11 cellular contexts compared by ENCODE assay signal in the genomic region with DNA sequence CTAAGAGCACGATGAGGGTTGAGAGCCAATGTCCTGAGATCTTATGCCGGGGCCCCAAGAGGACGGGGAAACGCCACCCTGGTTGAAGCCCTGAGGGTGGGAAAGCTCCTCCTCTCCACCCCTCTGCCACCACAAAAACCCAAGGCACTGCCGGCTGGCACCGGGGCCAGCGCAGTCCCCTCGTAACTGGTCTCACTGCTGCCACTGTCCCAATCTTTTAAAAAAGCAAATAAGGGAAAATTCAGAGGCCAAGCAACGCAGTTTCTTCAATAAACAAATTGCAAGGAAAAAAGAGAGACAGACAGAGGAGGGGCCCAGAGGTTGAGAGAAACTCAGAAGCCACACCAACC. TPM values are rescaled to one million over a fixed set of nuclear protein-coding genes. Genes with fewer than 3 reads are reported as not detected.
A peak's percentile ranks its signal among the peaks of the same experiment; 100 is the strongest.
DNase-seq lines count a peak whose midpoint lies in the region; ATAC-seq and TF ChIP-seq lines count a peak whose summit lies in the region.
"Had no signal": no experiment of that assay in that cellular context is flagged by ENCODE, and none has a peak within 500 bp of the region (broad histone marks: within the 10 kb centered on the region; RNA-seq: fewer than 3 reads in every experiment).

No MANE protein-coding gene starts in this region.

- H3K36me3 Mint-ChIP-seq in CD8-positive, alpha-beta T cell, result no peaks in the 10 kb centered on the region
- no peaks in the 10 kb centered on the region for H3K36me3 Mint-ChIP-seq in activated CD4-positive, alpha-beta memory T cell treated with anti-CD3 and anti-CD28 coated beads for 36 hours

- no peak for ATAC-seq in CD8-positive, alpha-beta T cell

- intact Hi-C loops in CD8-positive, alpha-beta T cell (cut with DNase I, micrococcal nuclease), result no loop called here
- intact Hi-C loops in activated CD4-positive, alpha-beta memory T cell treated with anti-CD3 and anti-CD28 coated beads for 36 hours (cut with micrococcal nuclease), result no loop called here
- intact Hi-C loops in A673 (cut with micrococcal nuclease; ENCODE audit: unreplicated experiment), result no loop called here

- peaks cover 19% of the 10 kb centered on the region for H3K27me3 ChIP-seq in CD8-positive, alpha-beta T cell (ENCODE audit: insufficient read depth, low read length)
- H3K27me3 ChIP-seq in iPS-18a (ENCODE audit: control insufficient read depth, insufficient read depth, low read length), result peaks cover 98% of the 10 kb centered on the region
- H3K27me3 ChIP-seq in A673 (replicated peaks; ENCODE audit: insufficient read depth, low read depth, low read length, poor library complexity), result peaks cover 16% of the 10 kb centered on the region

- no peaks in the 10 kb centered on the region for H3K9me3 ChIP-seq in CD8-positive, alpha-beta T cell (ENCODE audit: low read length)
- H3K9me3 ChIP-seq in iPS-18a (ENCODE audit: control insufficient read depth, low read depth, low read length) (no peaks in the 10 kb centered on the region), A673 (ENCODE audit: low read depth, low read length, poor library complexity, severe bottlenecking) (no peaks in the 10 kb centered on the region)

- H3K27ac ChIP-seq in 22Rv1 (peak overlapping the region; percentile 75), iPS-18a (ENCODE audit: low read length) (no peak overlapping the region), A673 (ENCODE audit: low read depth, low read length, poor library complexity, severe bottlenecking) (no peak overlapping the region)
- no peak overlapping the region for H3K27ac ChIP-seq in CD8-positive, alpha-beta T cell (ENCODE audit: low read depth, low read length)

- no peak overlapping the region for H3K9ac ChIP-seq in iPS-18a (ENCODE audit: low read length)

- peaks cover 56% of the 10 kb centered on the region for H3K27me3 Mint-ChIP-seq in CD8-positive, alpha-beta T cell (ENCODE audit: low read depth)
- peaks cover 44% of the 10 kb centered on the region for H3K27me3 Mint-ChIP-seq in activated CD4-positive, alpha-beta memory T cell treated with anti-CD3 and anti-CD28 coated beads for 36 hours

- peaks cover 9% of the 10 kb centered on the region for H3K4me1 ChIP-seq in CD8-positive, alpha-beta T cell (ENCODE audit: insufficient read depth, low read length)
- H3K4me1 ChIP-seq in iPS-18a (ENCODE audit: control insufficient read depth, low read depth, low read length), result peaks cover 5% of the 10 kb centered on the region
- H3K4me1 ChIP-seq in A673 (ENCODE audit: insufficient read depth, low read length, poor library complexity, severe bottlenecking), result no peaks in the 10 kb centered on the region

- CTCF ChIA-PET in CD8-positive, alpha-beta T cell (lab: Charles Lee), result interaction anchor here (1.0 to 19.4 kb wide), 5 partner anchors 9 to 196 kb away, joined by 3 to 318 read pairs (median 4); no protein-coding TSS in a partner anchor
- CTCF ChIA-PET in activated CD4-positive, alpha-beta memory T cell treated with anti-CD3 and anti-CD28 coated beads for 36 hours (lab: Charles Lee), result interaction anchor here (0.7 to 6.4 kb wide), 6 partner anchors 11 to 109 kb away, joined by 3 to 48 read pairs (median 3); no protein-coding TSS in a partner anchor
- CTCF ChIA-PET in A673 (lab: Charles Lee), result no interaction called here

- H3K4me1 Mint-ChIP-seq in CD8-positive, alpha-beta T cell (ENCODE audit: low read depth), result peaks cover 12% of the 10 kb centered on the region
- peaks cover 8% of the 10 kb centered on the region for H3K4me1 Mint-ChIP-seq in activated CD4-positive, alpha-beta memory T cell treated with anti-CD3 and anti-CD28 coated beads for 36 hours (ENCODE audit: low read depth)

- no peak for TF ChIP-seq CTCF in 22Rv1 (IDR thresholded peaks at IDR 0.05)
- no peak for TF ChIP-seq CTCF in CD8-positive, alpha-beta T cell (IDR thresholded peaks at IDR 0.05)
- no peak for TF ChIP-seq CTCF in A673 (conservative IDR thresholded peaks at IDR 0.05; ENCODE audit: low read depth, low read length)

- POLR2A ChIA-PET in CD8-positive, alpha-beta T cell (lab: Charles Lee), result no interaction called here
- POLR2A ChIA-PET in activated CD4-positive, alpha-beta memory T cell treated with anti-CD3 and anti-CD28 coated beads for 36 hours (lab: Charles Lee), result interaction anchor here (1.0 to 1.3 kb wide), 2 partner anchors 11 to 20 kb away, joined by 3 to 5 read pairs; a partner anchor contains a TSS
- POLR2A ChIA-PET in A673 (lab: Charles Lee; ENCODE audit: low non-redundant PET), result no interaction called here

- DNase-seq in CD8-positive, alpha-beta T cell, result no peak
- no peak for DNase-seq in activated CD4-positive, alpha-beta memory T cell treated with anti-CD3 and anti-CD28 coated beads for 36 hours
- DNase-seq in NCI-H82 treated with DMSO at 0.1 percent for 48 hours (lab: John Stamatoyannopoulos, UW; ENCODE audit: unreplicated experiment), result no peak
- no peak for DNase-seq in NCI-H345 treated with DMSO at 0.1 percent for 48 hours (lab: John Stamatoyannopoulos, UW; ENCODE audit: unreplicated experiment)
- DNase-seq in UCSD-AML1 (lab: John Stamatoyannopoulos, UW; ENCODE audit: unreplicated experiment), result no peak
- no peak for DNase-seq in A673 (ENCODE audit: low spot score)
- DNase-seq: cerebellar nuclear complex, mesenchymal stem cell, NCI-H446 had no signal

- H3K36me3 ChIP-seq in CD8-positive, alpha-beta T cell (ENCODE audit: insufficient read depth, low read length), result no peaks in the 10 kb centered on the region
- H3K36me3 ChIP-seq in iPS-18a (ENCODE audit: control insufficient read depth, low read depth, low read length) (no peaks in the 10 kb centered on the region), A673 (ENCODE audit: insufficient read depth, low read length, poor library complexity, severe bottlenecking) (no peaks in the 10 kb centered on the region)

- H3K9me3 Mint-ChIP-seq in CD8-positive, alpha-beta T cell, result no peaks in the 10 kb centered on the region
- no peaks in the 10 kb centered on the region for H3K9me3 Mint-ChIP-seq in activated CD4-positive, alpha-beta memory T cell treated with anti-CD3 and anti-CD28 coated beads for 36 hours

- H3K4me3 Mint-ChIP-seq in CD8-positive, alpha-beta T cell, result peak overlapping the region; percentile 32
- H3K4me3 Mint-ChIP-seq in activated CD4-positive, alpha-beta memory T cell treated with anti-CD3 and anti-CD28 coated beads for 36 hours, result peak overlapping the region; percentile 67

- BruUV-seq in A673 (replicated peaks; lab: Mats Ljungman, UMichigan), result no TSS peak

- no peak overlapping the region for H3K4me3 ChIP-seq in CD8-positive, alpha-beta T cell (ENCODE audit: low read depth, low read length)
- H3K4me3 ChIP-seq in iPS-18a (ENCODE audit: low read length), result peak overlapping the region; percentile 71
- H3K4me3 ChIP-seq in A673 (ENCODE audit: low read depth, low read length, poor library complexity, severe bottlenecking), result no peak overlapping the region

- no peak overlapping the region for H3K27ac Mint-ChIP-seq in CD8-positive, alpha-beta T cell
- no peak overlapping the region for H3K27ac Mint-ChIP-seq in activated CD4-positive, alpha-beta memory T cell treated with anti-CD3 and anti-CD28 coated beads for 36 hours

RNA-seq across cellular contexts. Expression of a gene that starts 6.7 kb away (rescaled TPM):
- not detected for total RNA-seq in CD8-positive, alpha-beta T cell
- total RNA-seq in activated CD4-positive, alpha-beta memory T cell treated with anti-CD3 and anti-CD28 coated beads for 36 hours, result not detected
- 0.09 and 0.24 TPM in 2 replicates for total RNA-seq in A673 (2021)

RNA-seq across cellular contexts. Expression of a gene that starts 19.8 kb away (rescaled TPM):
- 1 to 10 TPM; 3.7 to 3.8 TPM for total RNA-seq in CD8-positive, alpha-beta T cell
- total RNA-seq in activated CD4-positive, alpha-beta memory T cell treated with anti-CD3 and anti-CD28 coated beads for 36 hours, result 10 to 100 TPM; 18.1 to 18.4 TPM
- total RNA-seq in A673 (2021), result 17.8 and 22.3 TPM in 2 replicates

RNA-seq across cellular contexts. Expression of a gene that starts 40.4 kb away (rescaled TPM):
- total RNA-seq in CD8-positive, alpha-beta T cell, result not detected
- total RNA-seq in activated CD4-positive, alpha-beta memory T cell treated with anti-CD3 and anti-CD28 coated beads for 36 hours, result not detected
- not detected in 2 replicates for total RNA-seq in A673 (2021)
